In genomic region chr4:47463235-47463956, GRCh38 we compare ENCODE assay signal across 8 cellular contexts. TPM values are rescaled to one million over a fixed set of nuclear protein-coding genes. Genes with fewer than 3 reads are reported as not detected.
A peak's percentile ranks its signal among the peaks of the same experiment; 100 is the strongest.
DNase-seq lines count a peak whose midpoint lies in the region; ATAC-seq and TF ChIP-seq lines count a peak whose summit lies in the region.

COMMD8 (minus strand) TSS chr4:47463702; CDS start chr4:47463651, 51 bp downstream.

- H3K36me3 ChIP-seq in prostate gland (no peaks in the 10 kb centered on the region), urinary bladder (ENCODE audit: insufficient read depth) (peaks cover 3% of the 10 kb centered on the region)

- under 1% methylated on average over 28 of the region's 51 CpGs for WGBS in prostate gland
- under 1% methylated on average over 51 of the region's 51 CpGs for WGBS in urinary bladder

- H3K4me1 ChIP-seq in prostate gland (replicated peaks) (no peaks in the 10 kb centered on the region), urinary bladder (ENCODE audit: insufficient read depth) (no peaks in the 10 kb centered on the region)

- DNase-seq in NCI-H187 (lab: John Stamatoyannopoulos, UW) = peak; percentile 94 to 95
- peak; percentile 89 to 98 (median 96) for DNase-seq in T-helper 2 cell
- peak; percentile 63 to 99 (median 94) for DNase-seq in anterior cingulate cortex (lab: John Stamatoyannopoulos, UW)
- DNase-seq in left ventricle myocardium superior = peak; percentile 97
- DNase-seq in prostate gland (ENCODE audit: low spot score) = peak; percentile 95

- H3K27me3 ChIP-seq in prostate gland (replicated peaks; ENCODE audit: insufficient read depth) = no peaks in the 10 kb centered on the region

- peak within 1 kb of the TSS; percentile 80 to 83 for H3K27ac ChIP-seq in prostate gland
- H3K27ac ChIP-seq in urinary bladder (ENCODE audit: low read depth) = peak within 1 kb of the TSS; percentile 13

- H3K4me3 ChIP-seq in prostate gland (peak within 1 kb of the TSS; percentile 71 to 87), urinary bladder (ENCODE audit: low read depth, low read length) (peak within 1 kb of the TSS; percentile 77)

- peak; percentile 53 for TF ChIP-seq POLR2A in prostate gland (IDR thresholded peaks at IDR 0.05)

- peak in 3 of 4 experiments; percentile 11 to 63 (median 60) for TF ChIP-seq CTCF in prostate gland (IDR thresholded peaks at IDR 0.05)

- no peaks in the 10 kb centered on the region for H3K9me3 ChIP-seq in prostate gland

- intact Hi-C loops in left ventricle myocardium superior (cut with micrococcal nuclease) = no loop called here
- intact Hi-C loops in prostate gland (cut with DNase I) = loop anchor here (5.0 kb wide), 1 partner anchor 99 kb away; no protein-coding TSS in a partner anchor

- ATAC-seq in GM18499 (IDR thresholded peaks at IDR 0.05; ENCODE audit: insufficient read depth, unreplicated experiment) (peak; percentile 84), HG02943 (IDR thresholded peaks at IDR 0.05; ENCODE audit: low read depth, unreplicated experiment) (peak; percentile 87), left ventricle myocardium superior (peak; percentile 99)

RNA-seq across cellular contexts. Expression of gene COMMD8, which starts in this region (rescaled TPM):
- total RNA-seq in left ventricle myocardium superior (15.7 TPM), prostate gland (10 to 100 TPM; 11.9 to 12.2 TPM), urinary bladder (27.0 TPM)
- polyA plus RNA-seq in urinary bladder = 16.6 TPM

Comparison
In these comparisons a context has a peak if more than half of its experiments do, and no peak if none do; other contexts are left out.
1. Peak in every context shown above with its lines: DNase-seq, ATAC-seq, H3K4me3 ChIP-seq and H3K27ac ChIP-seq.